ENCODE assay signal across 18 cellular contexts in the genomic region with DNA sequence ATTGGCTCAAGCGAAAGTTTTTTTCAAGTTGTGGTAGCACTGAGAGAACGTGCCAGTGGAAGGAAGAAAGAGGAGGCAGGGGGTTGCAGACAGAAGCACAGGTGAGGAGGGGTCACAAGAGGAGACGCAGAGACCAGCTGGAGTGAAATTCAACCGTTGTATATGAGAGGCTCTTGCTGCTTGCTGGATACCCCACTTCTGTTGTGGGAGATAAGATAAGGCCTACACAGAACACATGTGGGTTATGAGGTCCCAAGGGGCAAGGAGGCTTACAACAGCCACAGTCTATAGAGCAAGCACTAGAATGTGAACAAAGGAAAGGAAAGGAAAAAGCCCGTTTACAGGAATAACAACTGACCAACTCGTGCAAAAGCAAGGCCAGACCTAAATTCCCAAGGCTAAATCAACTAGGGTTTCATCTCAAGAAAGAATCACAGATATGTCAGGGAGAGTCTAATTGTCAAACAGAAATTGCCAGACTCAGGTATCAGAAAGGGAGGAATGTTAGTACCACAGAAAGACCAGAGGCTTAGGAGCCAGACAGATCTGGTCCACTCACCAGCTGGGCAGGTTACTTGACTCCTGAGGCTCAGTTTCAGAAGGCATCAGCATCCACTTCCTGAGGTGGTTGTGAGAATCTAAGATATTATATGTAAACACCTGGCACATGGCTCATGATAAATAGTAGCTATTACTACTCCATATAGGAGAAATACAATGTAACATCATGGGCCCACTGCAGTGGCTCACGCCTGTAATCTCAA.
A peak's percentile ranks its signal among the peaks of the same experiment; 100 is the strongest.
DNase-seq lines count a peak whose midpoint lies in the region; ATAC-seq and TF ChIP-seq lines count a peak whose summit lies in the region.
"Had no signal": no experiment of that assay in that cellular context is flagged by ENCODE, and none has a peak within 500 bp of the region (broad histone marks: within the 10 kb centered on the region; RNA-seq: fewer than 3 reads in every experiment).

No MANE protein-coding gene starts in this region.

- H3K79me2 ChIP-seq in hepatocyte: peaks cover 3% of the 10 kb centered on the region

- DNase-seq in NCI-H2107 treated with DMSO at 0.1 percent for 48 hours (lab: John Stamatoyannopoulos, UW; ENCODE audit: unreplicated experiment) (peak; percentile 91), NCI-H2107 (lab: John Stamatoyannopoulos, UW) (no peak), OCI-M1 (lab: John Stamatoyannopoulos, UW) (peak; percentile 79), hepatocyte (ENCODE audit: low spot score) (no peak), GM19240 (ENCODE audit: insufficient read length, low spot score) (no peak)
- DNase-seq: activated CD4-positive, CD25-positive, alpha-beta regulatory T cell treated with anti-CD3 and anti-CD28 coated beads, Interleukin-2, amount 50 U/mL, for 72 hours; activated T-cell treated with anti-CD3 and anti-CD28 coated beads, Interleukin-2, amount 50 U/mL, for 4 hours; amygdala; Calu3; immature natural killer cell; mucosa of descending colon; NCI-H774; stimulated activated CD8-positive, alpha-beta memory T cell treated with anti-CD3 and anti-CD28 coated beads, Interleukin-4, amount 100 ng/mL, for 48 hours; upper lobe of left lung had no signal

- no peaks in the 10 kb centered on the region; the same call in 1 of the 2 replicates for H3K4me1 ChIP-seq in HEK293 (ENCODE audit: control insufficient read depth, insufficient read depth, low read length)
- H3K4me1 ChIP-seq in hepatocyte (ENCODE audit: insufficient read depth): peaks cover 10% of the 10 kb centered on the region
- H3K4me1 ChIP-seq: A549, upper lobe of left lung had no signal

- no peaks in the 10 kb centered on the region for H3K9me2 ChIP-seq in hepatocyte (replicated peaks; ENCODE audit: insufficient read depth)

- ATAC-seq in HG03378 (IDR thresholded peaks at IDR 0.05; ENCODE audit: unreplicated experiment): no peak
- no peak for ATAC-seq in GM21447 (IDR thresholded peaks at IDR 0.05; ENCODE audit: unreplicated experiment)
- ATAC-seq: activated T-cell treated with anti-CD3 and anti-CD28 coated beads, Interleukin-2, amount 50 U/mL, for 4 hours; mucosa of descending colon had no signal

- no peak overlapping the region for H3K27ac ChIP-seq in HEK293 (ENCODE audit: extremely low read depth, low read depth, low read length)
- no peak overlapping the region for H3K27ac ChIP-seq in hepatocyte
- H3K27ac ChIP-seq: A549, upper lobe of left lung had no signal

- 59% methylated on average over 7 of the region's 7 CpGs for WGBS in hepatocyte (ENCODE audit: low lambda C conversion rate, missing lambda C conversion rate)

- H3K27me3 ChIP-seq in hepatocyte: no peaks in the 10 kb centered on the region
- H3K27me3 ChIP-seq: upper lobe of left lung had no signal

- H3K36me3 ChIP-seq in HEK293 (ENCODE audit: control insufficient read depth in 2 of 2, insufficient read depth in 1 of 2, low read length in 2 of 2) (no peaks in the 10 kb centered on the region), hepatocyte (replicated peaks; ENCODE audit: insufficient read depth, low read depth) (no peaks in the 10 kb centered on the region)
- H3K36me3 ChIP-seq: upper lobe of left lung had no signal

- peak overlapping the region; percentile 23 for H3K4me2 ChIP-seq in hepatocyte
- H3K4me2 ChIP-seq: A549 had no signal

- no peak overlapping the region for H2AFZ ChIP-seq in hepatocyte

- H3K4me3 ChIP-seq in HEK293 (ENCODE audit: low read depth, low read length) (no peak overlapping the region), hepatocyte (no peak overlapping the region)
- H3K4me3 ChIP-seq: A549, mucosa of descending colon, upper lobe of left lung had no signal

- POLR2A ChIA-PET in HEK293 (lab: Yijun Ruan, JAX): interaction anchor here (0.7 kb wide), 1 partner anchor 727 kb away, joined by 6 read pairs; the partner anchor contains the start of gene NCK1

- no peak for TF ChIP-seq CTCF in HEK293 (tag by site-specific recombination; IDR thresholded peaks at IDR 0.05)
- TF ChIP-seq CTCF in hepatocyte (IDR thresholded peaks at IDR 0.05; ENCODE audit: poor library complexity): no peak

- no peaks in the 10 kb centered on the region for H3K9me3 ChIP-seq in HEK293 (ENCODE audit: control insufficient read depth, insufficient read depth, low read depth, low read length)
- no peaks in the 10 kb centered on the region for H3K9me3 ChIP-seq in hepatocyte (ENCODE audit: low read depth)
- H3K9me3 ChIP-seq: A549, mucosa of descending colon, upper lobe of left lung had no signal

- CTCF ChIA-PET in HEK293 (lab: Yijun Ruan, JAX): interaction anchor here (1.5 kb wide), 1 partner anchor 57 kb away, joined by 3 read pairs; no protein-coding TSS in a partner anchor

- H4K20me1 ChIP-seq in hepatocyte (ENCODE audit: insufficient read depth, poor library complexity, severe bottlenecking): no peaks in the 10 kb centered on the region

TF ChIP-seq in HEK293, 187 proteins besides CTCF, POLR2A, EP300 and RAD21:
- no peak for TF ChIP-seq KLF9 (tag by site-specific recombination; IDR thresholded peaks at IDR 0.05; ENCODE audit: low read depth)
- TF ChIP-seq ZNF416 (tag by site-specific recombination; IDR thresholded peaks at IDR 0.05): no peak
- 0 out of 2 replicates have a peak, but pooled peaks have one; percentile 13 for TF ChIP-seq ZXDB (tag by site-specific recombination; IDR thresholded peaks at IDR 0.05)
- no peak for TF ChIP-seq ATF2 (tag by site-specific recombination; IDR thresholded peaks at IDR 0.05; ENCODE audit: low read depth)
- no peak for TF ChIP-seq BCL11B (tag by site-specific recombination; IDR thresholded peaks at IDR 0.05; ENCODE audit: low read depth)

Comparison
In these comparisons a context has a peak if more than half of its experiments do, and no peak if none do; other contexts are left out.
1. DNase-seq: peak in NCI-H2107 treated with DMSO at 0.1 percent for 48 hours (single experiment) and OCI-M1 (single experiment); none in NCI-H2107 (single experiment), hepatocyte (single experiment) and GM19240 (single experiment).